ENCODE assay signal across 20 cellular contexts in the genomic region with DNA sequence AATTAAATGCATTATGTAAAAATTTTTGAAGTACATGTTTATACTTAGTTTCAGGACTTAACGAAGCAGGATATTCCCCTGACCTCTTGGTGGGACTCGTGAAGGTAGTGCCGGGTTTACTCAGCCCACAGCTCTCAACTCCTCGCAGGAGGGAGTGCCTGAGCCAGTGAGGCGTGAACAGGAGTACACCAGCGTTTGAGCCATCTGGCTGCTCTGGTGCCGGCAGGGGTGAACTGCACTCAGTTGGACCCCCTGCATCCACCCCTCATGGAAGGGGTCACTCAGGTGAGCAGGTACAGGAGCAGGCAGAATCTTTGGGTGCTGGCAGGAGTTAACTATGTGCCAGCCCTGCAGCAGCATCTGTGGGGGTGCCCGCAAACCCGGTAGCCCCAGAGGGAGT.
"Had no signal": no experiment of that assay in that cellular context is flagged by ENCODE, and none has a peak within 500 bp of the region (broad histone marks: within the 10 kb centered on the region; RNA-seq: fewer than 3 reads in every experiment).

No MANE protein-coding gene starts in this region.

- H3K36me3 Mint-ChIP-seq: activated CD4-positive, alpha-beta memory T cell treated with anti-CD3 and anti-CD28 coated beads for 36 hours; activated CD8-positive, alpha-beta memory T cell treated with anti-CD3 and anti-CD28 coated beads, Interleukin-2, amount 10 ng/mL, durations not matched to agents 7 days and 5 days; brain had no signal

- ATAC-seq: activated CD8-positive, alpha-beta memory T cell treated with anti-CD3 and anti-CD28 coated beads, Interleukin-2, amount 10 ng/mL, durations not matched to agents 7 days and 5 days; activated naive CD8-positive, alpha-beta T cell treated with anti-CD3 and anti-CD28 coated beads, Interleukin-2, amount 50 U/mL, for 24 hours; left lung had no signal

- H3K36me3 ChIP-seq: left lung, prostate gland, stomach, upper lobe of left lung had no signal

- H3K27me3 Mint-ChIP-seq: activated B cell treated with CpG ODN at 0.5 μM for 24 hours; activated CD4-positive, alpha-beta memory T cell treated with anti-CD3 and anti-CD28 coated beads for 36 hours; activated CD8-positive, alpha-beta memory T cell treated with anti-CD3 and anti-CD28 coated beads, Interleukin-2, amount 10 ng/mL, durations not matched to agents 7 days and 5 days; activated naive CD8-positive, alpha-beta T cell treated with anti-CD3 and anti-CD28 coated beads, Interleukin-2, amount 50 U/mL, for 24 hours; brain had no signal

- H3K9me3 ChIP-seq: prostate gland, upper lobe of left lung had no signal

- H3K4me3 Mint-ChIP-seq: activated B cell treated with CpG ODN at 0.5 μM for 24 hours; activated CD4-positive, alpha-beta memory T cell treated with anti-CD3 and anti-CD28 coated beads for 36 hours; activated CD8-positive, alpha-beta memory T cell treated with anti-CD3 and anti-CD28 coated beads, Interleukin-2, amount 10 ng/mL, durations not matched to agents 7 days and 5 days; activated naive CD4-positive, alpha-beta T cell treated with anti-CD3 and anti-CD28 coated beads for 36 hours; activated naive CD8-positive, alpha-beta T cell treated with anti-CD3 and anti-CD28 coated beads, Interleukin-2, amount 50 U/mL, for 24 hours; brain; nephron had no signal

- H3K4me3 ChIP-seq: dorsolateral prefrontal cortex, left lung, prostate gland, stomach, upper lobe of left lung had no signal

- H3K9me3 Mint-ChIP-seq: activated naive CD8-positive, alpha-beta T cell treated with anti-CD3 and anti-CD28 coated beads, Interleukin-2, amount 50 U/mL, for 24 hours; nephron had no signal

- H3K27me3 ChIP-seq: left lung, stomach, upper lobe of left lung had no signal

- H3K27ac Mint-ChIP-seq: activated B cell treated with CpG ODN at 0.5 μM for 24 hours; activated CD4-positive, alpha-beta memory T cell treated with anti-CD3 and anti-CD28 coated beads for 36 hours; activated CD8-positive, alpha-beta memory T cell treated with anti-CD3 and anti-CD28 coated beads, Interleukin-2, amount 10 ng/mL, durations not matched to agents 7 days and 5 days; activated naive CD4-positive, alpha-beta T cell treated with anti-CD3 and anti-CD28 coated beads for 36 hours; activated naive CD8-positive, alpha-beta T cell treated with anti-CD3 and anti-CD28 coated beads, Interleukin-2, amount 50 U/mL, for 24 hours; activated T-helper 2 cell treated with anti-CD3 and anti-CD28 coated beads, Interferon-gamma antibody, Interleukin-2, Interleukin-4, amounts not matched to agents 10 μg/mL and 5 μg/mL and 100 μg/mL, durations not matched to agents 14 hours and 24 hours and 36 hours; brain; nephron had no signal

- H3K4me1 ChIP-seq: left lung, prostate gland, stomach, upper lobe of left lung had no signal

- H3K4me1 Mint-ChIP-seq: activated B cell treated with CpG ODN at 0.5 μM for 24 hours; activated CD8-positive, alpha-beta memory T cell treated with anti-CD3 and anti-CD28 coated beads, Interleukin-2, amount 10 ng/mL, durations not matched to agents 7 days and 5 days; activated naive CD8-positive, alpha-beta T cell treated with anti-CD3 and anti-CD28 coated beads, Interleukin-2, amount 50 U/mL, for 24 hours; brain; nephron had no signal

- DNase-seq: activated B cell treated with CpG ODN at 0.5 μM for 24 hours; activated CD4-positive, alpha-beta memory T cell treated with anti-CD3 and anti-CD28 coated beads for 36 hours; activated CD4-positive, alpha-beta T cell treated with anti-CD3 and anti-CD28 coated beads for 4 hours; activated CD8-positive, alpha-beta memory T cell treated with anti-CD3 and anti-CD28 coated beads, Interleukin-2, amount 10 ng/mL, durations not matched to agents 7 days and 5 days; activated naive CD4-positive, alpha-beta T cell treated with anti-CD3 and anti-CD28 coated beads for 36 hours; activated naive CD8-positive, alpha-beta T cell treated with anti-CD3 and anti-CD28 coated beads, Interleukin-2, amount 50 U/mL, for 24 hours; anterior cingulate cortex; caudate nucleus; dorsolateral prefrontal cortex; foreskin fibroblast; left lung; midbrain; stimulated activated CD4-positive, alpha-beta T cell treated with anti-CD3 and anti-CD28 coated beads, Interleukin-2, amount 100 ng/mL, for 24 hours; stomach; SW 1271 had no signal
